In the genomic region with DNA sequence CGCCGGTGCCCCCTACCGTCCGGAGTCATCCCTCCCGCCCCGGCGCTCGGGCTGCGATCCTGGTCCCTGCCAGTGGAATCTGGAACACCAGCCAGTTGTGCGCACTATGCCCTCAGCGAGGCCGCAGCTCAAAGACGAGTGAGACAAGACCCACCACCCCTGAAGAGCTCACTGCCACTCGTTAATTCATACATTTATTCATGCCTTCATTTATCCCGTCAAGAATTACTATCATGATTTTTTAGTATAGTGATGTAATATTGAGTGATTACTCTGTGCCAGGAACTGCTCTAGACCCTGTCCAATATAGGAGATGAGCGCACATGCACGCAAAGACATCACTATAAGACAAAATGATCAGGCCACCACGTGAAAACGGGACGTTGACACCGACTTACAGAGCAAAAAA, we compare ENCODE assay signal across 8 cellular contexts. TPM values are rescaled to one million over a fixed set of nuclear protein-coding genes. Genes with fewer than 3 reads are reported as not detected.
DNase-seq lines count a peak whose midpoint lies in the region; ATAC-seq, FAIRE-seq and TF ChIP-seq lines count a peak whose summit lies in the region.

No MANE protein-coding gene starts in this region.

- TF ChIP-seq CTCF in glutamatergic neuron (IDR thresholded peaks at IDR 0.05; ENCODE audit: partially characterized antibody, unreplicated experiment): peak; percentile 86

- ATAC-seq in HG03064 (IDR thresholded peaks at IDR 0.05; ENCODE audit: low read depth, unreplicated experiment): peak; percentile 1
- no peak for ATAC-seq in activated T-cell treated with anti-CD3 and anti-CD28 coated beads, Interleukin-2, amount 50 U/mL, for 72 hours (replicated peaks in 1 of 2)

- peaks cover 9% of the 10 kb centered on the region for H3K79me1 ChIP-seq in trophoblast cell (ENCODE audit: low read length)

- H3K79me2 ChIP-seq in trophoblast cell (ENCODE audit: control insufficient read depth, insufficient read depth, low read length, poor library complexity): peaks cover 9% of the 10 kb centered on the region

- no peaks in the 10 kb centered on the region for H3K27me3 ChIP-seq in trophoblast cell (ENCODE audit: insufficient read depth, low read length)

- H3K23ac ChIP-seq in trophoblast cell (ENCODE audit: low read length): no peak overlapping the region

- H3K27me3 Mint-ChIP-seq in activated T-cell treated with anti-CD3 and anti-CD28 coated beads, Interleukin-2, amount 50 U/mL, for 72 hours (ENCODE audit: low read depth): peaks cover 8% of the 10 kb centered on the region
- H3K27me3 Mint-ChIP-seq in glutamatergic neuron (ENCODE audit: unreplicated experiment): peaks cover 3% of the 10 kb centered on the region

- H3K14ac ChIP-seq in trophoblast cell (ENCODE audit: low read length): no peak overlapping the region

- H4K8ac ChIP-seq in trophoblast cell (ENCODE audit: low read depth, low read length): no peak overlapping the region

- no peak overlapping the region for H2BK120ac ChIP-seq in trophoblast cell (ENCODE audit: insufficient read depth, low read length, poor library complexity)

- H3K9ac ChIP-seq in trophoblast cell (ENCODE audit: low read length): no peak overlapping the region

- no peak overlapping the region for H2BK5ac ChIP-seq in trophoblast cell (ENCODE audit: low read depth, low read length, poor library complexity)

- peaks cover 2 to 6% of the 10 kb centered on the region in 2 donors for H3K36me3 Mint-ChIP-seq in activated T-cell treated with anti-CD3 and anti-CD28 coated beads, Interleukin-2, amount 50 U/mL, for 72 hours (ENCODE audit: insufficient read depth in 2 of 2)
- no peaks in the 10 kb centered on the region for H3K36me3 Mint-ChIP-seq in glutamatergic neuron (ENCODE audit: unreplicated experiment)

- H3K4me3 Mint-ChIP-seq in activated T-cell treated with anti-CD3 and anti-CD28 coated beads, Interleukin-2, amount 50 U/mL, for 72 hours: peak overlapping the region; percentile 92 to 99
- peak overlapping the region; percentile 77 for H3K4me3 Mint-ChIP-seq in glutamatergic neuron (ENCODE audit: unreplicated experiment)

- no CpG with 5 or more reads among the region's 21 CpGs for WGBS in trophoblast cell (ENCODE audit: extremely low coverage, insufficient coverage, insufficient read length)

- H4K12ac ChIP-seq in trophoblast cell (ENCODE audit: low read depth, low read length): no peak overlapping the region

- H3K18ac ChIP-seq in trophoblast cell (ENCODE audit: low read length): no peak overlapping the region

- H2AFZ ChIP-seq in trophoblast cell (ENCODE audit: insufficient read depth, low read length, poor library complexity): no peak overlapping the region

- no peaks in the 10 kb centered on the region for H3K4me1 ChIP-seq in trophoblast cell (ENCODE audit: control insufficient read depth in 1 of 2, insufficient read depth in 2 of 2, low read length in 2 of 2)

- peak; percentile 64 to 69 for DNase-seq in stimulated activated CD4-positive, alpha-beta T cell treated with anti-CD3 and anti-CD28 coated beads, Interleukin-1b, Interleukin-23, amount 100 ng/mL, for 1 hour (ENCODE audit: low read depth in 2 of 2)
- no peak for DNase-seq in stimulated activated CD4-positive, alpha-beta T cell treated with anti-CD3 and anti-CD28 coated beads, Interleukin-15, amount 100 ng/mL, for 24 hours
- DNase-seq in activated T-cell treated with anti-CD3 and anti-CD28 coated beads, Interleukin-2, amount 50 U/mL, for 72 hours: no peak
- peak; percentile 91 for DNase-seq in glutamatergic neuron
- DNase-seq in trophoblast cell: peak in 1 of 2 donors; percentile 94
- no peak for DNase-seq in glomerular visceral epithelial cell (ENCODE audit: extremely low spot score)
- no peak for DNase-seq in RCC 7860 (ENCODE audit: low spot score)

- no peak overlapping the region for H4K91ac ChIP-seq in trophoblast cell (ENCODE audit: low read depth, low read length)

- H3K9me3 Mint-ChIP-seq in activated T-cell treated with anti-CD3 and anti-CD28 coated beads, Interleukin-2, amount 50 U/mL, for 72 hours: no peaks in the 10 kb centered on the region
- H3K9me3 Mint-ChIP-seq in glutamatergic neuron (ENCODE audit: unreplicated experiment): no peaks in the 10 kb centered on the region

- H3K27ac Mint-ChIP-seq in activated T-cell treated with anti-CD3 and anti-CD28 coated beads, Interleukin-2, amount 50 U/mL, for 72 hours: peak overlapping the region; percentile 97
- no peak overlapping the region for H3K27ac Mint-ChIP-seq in glutamatergic neuron (ENCODE audit: unreplicated experiment)

- peak overlapping the region; percentile 29 for H3K4me2 ChIP-seq in trophoblast cell (ENCODE audit: low read length)

- H3K4me3 ChIP-seq in trophoblast cell (ENCODE audit: low read depth, low read length): peak overlapping the region; percentile 96

- FAIRE-seq in RCC 7860 (lab: Jason Lieb, UNC): no peak

- H2BK12ac ChIP-seq in trophoblast cell (ENCODE audit: low read length): no peak overlapping the region

- no peak overlapping the region for H3K4ac ChIP-seq in trophoblast cell (ENCODE audit: low read depth, low read length)

- no peaks in the 10 kb centered on the region for H3K36me3 ChIP-seq in trophoblast cell (ENCODE audit: control insufficient read depth in 1 of 2, insufficient read depth in 2 of 2, low read length in 2 of 2)

- no peaks in the 10 kb centered on the region for H3K9me3 ChIP-seq in trophoblast cell (ENCODE audit: insufficient read depth, low read depth, low read length)

- H2AK5ac ChIP-seq in trophoblast cell (ENCODE audit: low read length): no peak overlapping the region

- H3K27ac ChIP-seq in trophoblast cell (ENCODE audit: low read depth, low read length): no peak overlapping the region

- H3K4me1 Mint-ChIP-seq in activated T-cell treated with anti-CD3 and anti-CD28 coated beads, Interleukin-2, amount 50 U/mL, for 72 hours (ENCODE audit: low read depth): peaks cover 38% of the 10 kb centered on the region
- H3K4me1 Mint-ChIP-seq in glutamatergic neuron (ENCODE audit: low read depth, unreplicated experiment): peaks cover 2% of the 10 kb centered on the region

RNA-seq across cellular contexts. Expression of gene PPA2, which starts 0.3 kb away (rescaled TPM):
- total RNA-seq in activated T-cell treated with anti-CD3 and anti-CD28 coated beads, Interleukin-2, amount 50 U/mL, for 72 hours: 10 to 100 TPM; 74.7 to 90.0 TPM
- total RNA-seq in glutamatergic neuron (ENCODE audit: unreplicated experiment): 27.0 TPM
- 91.3 and 92.2 TPM in 2 replicates for polyA plus RNA-seq in trophoblast cell (2013)

Comparison
In these comparisons a context has a peak if more than half of its experiments do, and no peak if none do; other contexts are left out.
1. DNase-seq: peak in stimulated activated CD4-positive, alpha-beta T cell treated with anti-CD3 and anti-CD28 coated beads, Interleukin-1b, Interleukin-23, amount 100 ng/mL, for 1 hour (2 of 2) and glutamatergic neuron (single experiment); none in stimulated activated CD4-positive, alpha-beta T cell treated with anti-CD3 and anti-CD28 coated beads, Interleukin-15, amount 100 ng/mL, for 24 hours (single experiment), activated T-cell treated with anti-CD3 and anti-CD28 coated beads, Interleukin-2, amount 50 U/mL, for 72 hours (0 of 2), glomerular visceral epithelial cell (single experiment) and RCC 7860 (single experiment).